ENCODE assay signal across 10 cellular contexts in the genomic region with DNA sequence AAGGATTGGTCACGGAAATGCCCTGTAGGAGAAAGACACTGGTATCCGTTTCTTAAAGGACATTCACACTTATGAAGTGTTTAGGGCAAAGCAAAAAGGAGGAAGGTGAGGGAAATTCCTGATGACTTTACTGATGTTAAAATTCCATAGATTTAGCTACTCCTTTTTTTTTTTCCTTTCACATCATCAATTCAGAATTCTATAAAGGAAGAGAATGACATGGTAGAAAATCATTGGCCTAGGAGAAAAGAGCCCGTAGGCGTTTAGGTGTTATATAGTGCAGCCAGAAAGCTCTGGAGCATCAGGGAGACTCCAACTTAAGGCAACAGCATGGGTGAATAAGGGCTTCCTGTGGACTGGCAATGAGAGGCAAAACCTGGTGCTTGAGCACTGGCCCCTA. TPM values are rescaled to one million over a fixed set of nuclear protein-coding genes. Genes with fewer than 3 reads are reported as not detected.
A peak's percentile ranks its signal among the peaks of the same experiment; 100 is the strongest.
DNase-seq lines count a peak whose midpoint lies in the region; ATAC-seq and TF ChIP-seq lines count a peak whose summit lies in the region.
"Had no signal": no experiment of that assay in that cellular context is flagged by ENCODE, and none has a peak within 500 bp of the region (broad histone marks: within the 10 kb centered on the region; RNA-seq: fewer than 3 reads in every experiment).

TSLP (plus strand) TSS at position 301 of the 400 bp plus-strand sequence. CDS start 178 bp downstream, outside the sequence.

- H2AFZ ChIP-seq in GM23248: peak within 1 kb of the TSS; percentile 51

- H3K36me3 ChIP-seq in A673 (ENCODE audit: insufficient read depth, low read length, poor library complexity, severe bottlenecking) (no peaks in the 10 kb centered on the region), GM23248 (ENCODE audit: low read depth) (no peaks in the 10 kb centered on the region), brain microvascular endothelial cell (replicated peaks) (no peaks in the 10 kb centered on the region), mesodermal cell (ENCODE audit: control insufficient read depth, insufficient read depth, low read length) (no peaks in the 10 kb centered on the region), MG63 (peaks cover 3% of the 10 kb centered on the region; the same call in 1 of the 2 replicates)

- TF ChIP-seq CTCF in A673 (conservative IDR thresholded peaks at IDR 0.05; ENCODE audit: low read depth, low read length) (no peak), brain microvascular endothelial cell (IDR thresholded peaks at IDR 0.05; ENCODE audit: low read depth, low read length, missing control alignments) (no peak)

- no peaks in the 10 kb centered on the region for H3K79me2 ChIP-seq in GM23248 (ENCODE audit: insufficient read depth)

- DNase-seq in A673 (ENCODE audit: low spot score) (no peak), GM23248 (no peak), brain microvascular endothelial cell (no peak), NCI-H1092 (lab: John Stamatoyannopoulos, UW) (no peak), caudate nucleus (lab: John Stamatoyannopoulos, UW) (no peak), MG63 (no peak)
- DNase-seq: DMS79 treated with DMSO at 0.1 percent for 48 hours, NCI-H2029 treated with DMSO at 0.1 percent for 48 hours had no signal

- H3K4me3 ChIP-seq in A673 (ENCODE audit: low read depth, low read length, poor library complexity, severe bottlenecking) (peak within 1 kb of the TSS; percentile 57), GM23248 (peak within 1 kb of the TSS; percentile 61), brain microvascular endothelial cell (ENCODE audit: low read depth, low read length) (peak within 1 kb of the TSS; percentile 48), mesodermal cell (ENCODE audit: extremely low read depth, insufficient read depth, low read length, poor library complexity, severe bottlenecking) (peak within 1 kb of the TSS; percentile 22), MG63 (no peak within 1 kb of the TSS)

- no peak for ATAC-seq in HG03354 (IDR thresholded peaks at IDR 0.05; ENCODE audit: poor library complexity, severe bottlenecking, unreplicated experiment)

- peaks cover 6% of the 10 kb centered on the region for H3K4me1 ChIP-seq in A673 (ENCODE audit: insufficient read depth, low read length, poor library complexity, severe bottlenecking)
- peaks cover 21% of the 10 kb centered on the region for H3K4me1 ChIP-seq in GM23248 (ENCODE audit: insufficient read depth)
- peaks cover 3% of the 10 kb centered on the region for H3K4me1 ChIP-seq in mesodermal cell (ENCODE audit: control insufficient read depth, insufficient read depth, low read length, poor library complexity, severe bottlenecking)

- H3K27me3 ChIP-seq in A673 (replicated peaks; ENCODE audit: insufficient read depth, low read depth, low read length, poor library complexity) (peaks cover 65% of the 10 kb centered on the region), GM23248 (replicated peaks; ENCODE audit: insufficient read depth) (peaks cover 56% of the 10 kb centered on the region), brain microvascular endothelial cell (replicated peaks) (no peaks in the 10 kb centered on the region), MG63 (no peaks in the 10 kb centered on the region)

- no peaks in the 10 kb centered on the region for H3K9me2 ChIP-seq in GM23248 (ENCODE audit: insufficient read depth)

- intact Hi-C loops in A673 (cut with micrococcal nuclease; ENCODE audit: unreplicated experiment): no loop called here

- no peak within 1 kb of the TSS for H3K27ac ChIP-seq in A673 (ENCODE audit: low read depth, low read length, poor library complexity, severe bottlenecking)
- no peak within 1 kb of the TSS for H3K27ac ChIP-seq in GM23248
- no peak within 1 kb of the TSS for H3K27ac ChIP-seq in brain microvascular endothelial cell
- no peak within 1 kb of the TSS for H3K27ac ChIP-seq in mesodermal cell (ENCODE audit: low read depth, low read length, severe bottlenecking)
- no peak within 1 kb of the TSS for H3K27ac ChIP-seq in caudate nucleus (ENCODE audit: low read depth, low read length)

- in situ Hi-C loops in GM23248 (cut with MboI) (no loop called here), brain microvascular endothelial cell (cut with HindIII; ENCODE audit: low pct_ligation_motif_present, low sequenced_read_pairs) (no loop called here)

- peak within 1 kb of the TSS; percentile 84 for H3K4me2 ChIP-seq in GM23248 (ENCODE audit: unreplicated experiment)

- no peaks in the 10 kb centered on the region for H3K9me3 ChIP-seq in A673 (ENCODE audit: low read depth, low read length, poor library complexity, severe bottlenecking)
- no peaks in the 10 kb centered on the region for H3K9me3 ChIP-seq in GM23248 (ENCODE audit: low read depth)
- H3K9me3 ChIP-seq in mesodermal cell (ENCODE audit: control insufficient read depth, low read length): no peaks in the 10 kb centered on the region
- H3K9me3 ChIP-seq in MG63: no peaks in the 10 kb centered on the region

- H3K9ac ChIP-seq in GM23248: no peak within 1 kb of the TSS

- CTCF ChIA-PET in A673 (lab: Charles Lee): no interaction called here

- no TSS peak for BruUV-seq in A673 (replicated peaks; lab: Mats Ljungman, UMichigan)

- WGBS in GM23248 (ENCODE audit: low coverage in 1 of 2, low lambda C conversion rate in 2 of 2, missing lambda C conversion rate in 2 of 2), 2 experiments: 84 to 85% methylated on average over 4 of the region's 4 CpGs
- 78 to 84% methylated on average over 1 to 4 of the region's 4 CpGs for WGBS in mesodermal cell (ENCODE audit: insufficient coverage in 2 of 2), 2 experiments

- no peaks in the 10 kb centered on the region for H4K20me1 ChIP-seq in GM23248 (ENCODE audit: insufficient read depth)

- POLR2A ChIA-PET in A673 (lab: Charles Lee; ENCODE audit: low non-redundant PET): no interaction called here

- H3F3A ChIP-seq in GM23248 (ENCODE audit: insufficient read depth): peaks cover 16% of the 10 kb centered on the region; the same call in 1 of the 2 replicates

RNA-seq across cellular contexts. Expression of gene TSLP, which starts in this region (rescaled TPM):
- total RNA-seq in A673 (2021): 0.61 and 1.3 TPM in 2 replicates
- total RNA-seq in GM23248 (2014; rRNA removed; shearing (Covaris generic)): not detected in 2 replicates
- 0.15 TPM in 1 of 2 replicates, not detected in the other for polyA plus RNA-seq in GM23248 (2016; fragmentation: Nextera tagmentation; extraction: Ambion mirVana)
- polyA plus RNA-seq in mesodermal cell (2013, experiment 1 of 2): 4.9 TPM
- polyA plus RNA-seq in mesodermal cell (2013, experiment 2 of 2): 8.3 TPM
- total RNA-seq in MG63 (2014; rRNA removed; shearing (Covaris generic); ENCODE audit: low replicate concordance): 0.43 TPM in 1 of 2 replicates, not detected in the other
